Comparison of ENCODE assay signal across 9 cellular contexts in the genomic region with DNA sequence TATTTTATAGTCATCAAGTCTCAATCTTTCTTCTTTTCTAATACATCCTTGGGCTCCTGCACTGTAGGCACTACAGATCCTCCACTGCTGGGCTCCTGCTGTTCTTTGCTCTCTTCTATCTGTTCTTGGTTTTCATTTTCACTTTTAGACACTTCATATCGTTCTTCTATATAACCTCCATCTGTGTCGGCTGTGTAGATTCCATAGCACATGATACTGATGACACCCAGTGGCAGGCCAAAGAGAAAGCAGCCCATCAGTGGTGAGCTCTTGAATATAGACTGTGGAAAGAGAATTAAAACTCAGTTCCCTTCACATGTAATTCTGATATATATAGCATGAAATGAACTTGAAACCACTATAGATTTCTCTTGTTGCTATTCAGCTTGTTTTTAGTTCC. TPM values are rescaled to one million over a fixed set of nuclear protein-coding genes. Genes with fewer than 3 reads are reported as not detected.
DNase-seq lines count a peak whose midpoint lies in the region; TF ChIP-seq lines count a peak whose summit lies in the region.
"Had no signal": no experiment of that assay in that cellular context is flagged by ENCODE, and none has a peak within 500 bp of the region (broad histone marks: within the 10 kb centered on the region; RNA-seq: fewer than 3 reads in every experiment).

No MANE protein-coding gene starts in this region.

- in situ Hi-C loops in GM23248 (cut with MboI) = no loop called here

- H3K36me3 ChIP-seq in GM23248 (ENCODE audit: low read depth) = peaks cover 51% of the 10 kb centered on the region
- peaks cover 7% of the 10 kb centered on the region for H3K36me3 ChIP-seq in neural cell (ENCODE audit: insufficient read depth, low read length)

- no peak overlapping the region for H3K4me3 ChIP-seq in GM23248
- H3K4me3 ChIP-seq in neural cell (ENCODE audit: low read length) = no peak overlapping the region

- H4K20me1 ChIP-seq in GM23248 (ENCODE audit: insufficient read depth) = no peaks in the 10 kb centered on the region
- no peaks in the 10 kb centered on the region for H4K20me1 ChIP-seq in neural cell (ENCODE audit: insufficient read depth)

- H3K79me2 ChIP-seq in GM23248 (ENCODE audit: insufficient read depth) = no peaks in the 10 kb centered on the region
- H3K79me2 ChIP-seq in neural cell (replicated peaks; ENCODE audit: insufficient read depth, low read length) = no peaks in the 10 kb centered on the region

- H2AFZ ChIP-seq in GM23248 (no peak overlapping the region), neural cell (ENCODE audit: low read depth, low read length) (no peak overlapping the region)

- peak; percentile 4 for DNase-seq in DMS 273 (lab: John Stamatoyannopoulos, UW; ENCODE audit: unreplicated experiment)
- no peak for DNase-seq in DMS 273 treated with DMSO at 0.1 percent for 48 hours (lab: John Stamatoyannopoulos, UW)
- DNase-seq in GM23248 = peak; percentile 45
- DNase-seq in NAMALWA (ENCODE audit: low spot score) = peak; percentile 8
- DNase-seq in H4 (ENCODE audit: low spot score) = no peak
- DNase-seq in hepatic stellate cell (ENCODE audit: low spot score) = no peak
- DNase-seq in stimulated activated CD4-positive, alpha-beta T cell treated with anti-CD3 and anti-CD28 coated beads, Interleukin-4, amount 100 ng/mL, for 4 hours = no peak
- DNase-seq: 8988T had no signal

- H3K27ac ChIP-seq in GM23248 (no peak overlapping the region), neural cell (ENCODE audit: low read length) (no peak overlapping the region)

- TF ChIP-seq EP300 in neural cell (conservative IDR thresholded peaks at IDR 0.05; ENCODE audit: poor library complexity, severe bottlenecking) = no peak

- H3K4me1 ChIP-seq in GM23248 (ENCODE audit: insufficient read depth) = peaks cover 7% of the 10 kb centered on the region; the same call in 1 of the 2 replicates

- H3K9me2 ChIP-seq in GM23248 (ENCODE audit: insufficient read depth) = no peaks in the 10 kb centered on the region
- H3K9me2 ChIP-seq in neural cell (ENCODE audit: insufficient read depth, low read length) = no peaks in the 10 kb centered on the region

- no peak overlapping the region for H3K4me2 ChIP-seq in GM23248 (ENCODE audit: unreplicated experiment)
- H3K4me2 ChIP-seq in neural cell (ENCODE audit: low read length) = no peak overlapping the region

- H3K9ac ChIP-seq in GM23248 (no peak overlapping the region), neural cell (ENCODE audit: low read length) (no peak overlapping the region)

- no peaks in the 10 kb centered on the region for H3K9me3 ChIP-seq in GM23248 (ENCODE audit: low read depth)
- H3K9me3 ChIP-seq in neural cell (ENCODE audit: low read length) = no peaks in the 10 kb centered on the region

- no peaks in the 10 kb centered on the region for H3K27me3 ChIP-seq in GM23248 (replicated peaks; ENCODE audit: insufficient read depth)
- no peaks in the 10 kb centered on the region for H3K27me3 ChIP-seq in neural cell (ENCODE audit: insufficient read depth, low read depth, low read length)

- TF ChIP-seq CTCF in neural cell (IDR thresholded peaks at IDR 0.05; ENCODE audit: poor library complexity, severe bottlenecking) = peak; percentile 65

- peak; percentile 79 for TF ChIP-seq RAD21 in neural cell (conservative IDR thresholded peaks at IDR 0.05)

- peaks cover 21% of the 10 kb centered on the region for H3F3A ChIP-seq in GM23248 (ENCODE audit: insufficient read depth)
- no peaks in the 10 kb centered on the region for H3F3A ChIP-seq in neural cell (ENCODE audit: insufficient read depth, low read length, poor library complexity, severe bottlenecking)

- WGBS in GM23248 (ENCODE audit: low coverage in 1 of 2, low lambda C conversion rate in 2 of 2, missing lambda C conversion rate in 2 of 2), 2 experiments = 31 to 48% methylated on average over 2 of the region's 2 CpGs

TF ChIP-seq in neural cell, 6 proteins besides CTCF, POLR2A, EP300 and RAD21:
- TF ChIP-seq REST (IDR thresholded peaks at IDR 0.05; ENCODE audit: borderline replicate concordance) (no peak), SMC3 (conservative IDR thresholded peaks at IDR 0.05; ENCODE audit: poor library complexity) (peak; percentile 76)

RNA-seq across cellular contexts. Expression of gene TMX3, which starts 38.0 kb away (rescaled TPM):
- 111 and 112 TPM in 2 replicates for total RNA-seq in GM23248 (2014; rRNA removed; shearing (Covaris generic))
- polyA plus RNA-seq in GM23248 (2016; fragmentation: Nextera tagmentation; extraction: Ambion mirVana) (70.4 and 73.0 TPM in 2 replicates), neural cell (118 and 158 TPM in 2 replicates)
- 129 and 134 TPM in 2 replicates for polyA minus RNA-seq in neural cell
- total RNA-seq in H4 (2014; rRNA removed; shearing (Covaris generic)) = 60.4 and 62.4 TPM in 2 replicates

Comparison
In these comparisons a context has a peak if more than half of its experiments do, and no peak if none do; other contexts are left out.
1. DNase-seq: peak in DMS 273 (single experiment), GM23248 (single experiment) and NAMALWA (single experiment); none in DMS 273 treated with DMSO at 0.1 percent for 48 hours (single experiment), H4 (single experiment), hepatic stellate cell (single experiment) and stimulated activated CD4-positive, alpha-beta T cell treated with anti-CD3 and anti-CD28 coated beads, Interleukin-4, amount 100 ng/mL, for 4 hours (0 of 2).